9 cellular contexts compared by ENCODE assay signal in the genomic region with DNA sequence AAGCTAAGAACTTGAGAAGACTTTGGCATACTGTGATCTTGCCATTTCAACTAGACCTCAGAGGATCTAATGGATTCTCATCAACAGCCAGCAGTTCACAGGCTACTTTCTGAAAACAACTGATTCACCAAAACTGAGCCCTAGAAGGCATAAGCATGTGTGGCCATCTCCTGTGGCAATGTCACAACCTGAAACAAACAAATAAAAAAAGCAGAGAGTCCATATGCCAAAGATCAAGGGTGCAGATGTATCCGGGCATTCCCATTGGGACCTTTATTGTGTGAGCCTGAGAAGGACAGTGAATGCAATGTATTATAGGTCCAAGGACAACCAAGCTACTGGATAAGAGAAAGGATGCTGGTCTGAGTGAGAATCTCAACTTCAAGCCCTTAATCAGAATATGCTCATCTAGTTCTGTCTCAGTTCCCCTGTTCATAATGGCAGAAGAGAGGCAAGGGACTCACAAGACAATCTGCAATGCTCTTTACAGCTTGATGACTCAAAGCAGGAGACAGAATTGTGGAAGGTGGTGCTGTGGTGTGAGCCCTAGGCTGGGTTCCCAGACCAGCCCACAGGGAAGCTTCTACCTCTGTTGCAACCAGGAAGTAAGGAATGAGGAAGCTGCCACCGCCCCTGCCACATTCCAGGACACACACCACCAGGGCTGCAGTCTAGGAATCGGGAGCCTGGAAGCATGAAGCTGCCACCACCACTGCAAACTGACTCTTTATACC.
DNase-seq lines count a peak whose midpoint lies in the region; ATAC-seq, FAIRE-seq and TF ChIP-seq lines count a peak whose summit lies in the region.
"Had no signal": no experiment of that assay in that cellular context is flagged by ENCODE, and none has a peak within 500 bp of the region (broad histone marks: within the 10 kb centered on the region; RNA-seq: fewer than 3 reads in every experiment).

No MANE protein-coding gene starts in this region.

- H3K9me2 ChIP-seq in MM.1S (replicated peaks; ENCODE audit: insufficient read depth, low read length): no peaks in the 10 kb centered on the region

- peak; percentile 14 for DNase-seq in GM12892 (ENCODE audit: insufficient read length)
- peak; percentile 22 for DNase-seq in fibroblast of the aortic adventitia (ENCODE audit: low read depth)
- peak; percentile 22 for DNase-seq in urothelium cell line (ENCODE audit: low spot score)
- DNase-seq in MM.1S: no peak
- DNase-seq in T-helper 17 cell: no peak
- no peak for DNase-seq in RPMI8226

- peak; percentile 96 for ATAC-seq in GM21717 (IDR thresholded peaks at IDR 0.05; ENCODE audit: unreplicated experiment)
- ATAC-seq in HG03575 (IDR thresholded peaks at IDR 0.05; ENCODE audit: extremely low read depth, insufficient number of reproducible peaks, low FRiP score, unreplicated experiment): peak; percentile 93
- no peak for ATAC-seq in T-helper 17 cell

- no peaks in the 10 kb centered on the region for H3K79me2 ChIP-seq in MM.1S (ENCODE audit: low read length)

- H3K4me1 Mint-ChIP-seq in T-helper 17 cell: peaks cover 3% of the 10 kb centered on the region

- no peak overlapping the region for H3K27ac Mint-ChIP-seq in T-helper 17 cell

- no peaks in the 10 kb centered on the region for H3K36me3 Mint-ChIP-seq in T-helper 17 cell (ENCODE audit: low read depth)
- H3K36me3 Mint-ChIP-seq: brain had no signal

- no peaks in the 10 kb centered on the region for H3K4me1 ChIP-seq in MM.1S (ENCODE audit: low read length)

- H3K27me3 Mint-ChIP-seq in T-helper 17 cell: peaks cover 69% of the 10 kb centered on the region

- no peaks in the 10 kb centered on the region for H3F3A ChIP-seq in MM.1S (ENCODE audit: insufficient read depth, low read length)

- no peaks in the 10 kb centered on the region for H3K9me3 ChIP-seq in MM.1S (replicated peaks; ENCODE audit: insufficient read depth, low read length)
- H3K9me3 ChIP-seq in T-helper 17 cell (ENCODE audit: control insufficient read depth, low read length, poor library complexity, severe bottlenecking): no peaks in the 10 kb centered on the region

- no peaks in the 10 kb centered on the region for H3K27me3 ChIP-seq in MM.1S (replicated peaks; ENCODE audit: insufficient read depth, low read length)

- H4K20me1 ChIP-seq in MM.1S (ENCODE audit: insufficient read depth, low read length): no peaks in the 10 kb centered on the region

- no peaks in the 10 kb centered on the region for H3K36me3 ChIP-seq in MM.1S (replicated peaks; ENCODE audit: insufficient read depth, low read length)

- FAIRE-seq in GM12892 (lab: Jason Lieb, UNC) (peak; percentile 92), urothelium cell line (lab: Jason Lieb, UNC) (no peak)

- no peak overlapping the region for H3K27ac ChIP-seq in MM.1S (ENCODE audit: low read length)

- no peak overlapping the region for H3K4me3 Mint-ChIP-seq in T-helper 17 cell
- H3K4me3 Mint-ChIP-seq: brain had no signal

- TF ChIP-seq CTCF in fibroblast of the aortic adventitia (IDR thresholded peaks at IDR 0.05; ENCODE audit: insufficient read depth, low read length): no peak
- no peak for TF ChIP-seq CTCF in MM.1S (IDR thresholded peaks at IDR 0.05; ENCODE audit: low read length)

- H3K4me2 ChIP-seq in MM.1S (ENCODE audit: low read depth, low read length): no peak overlapping the region

- H3K4me3 ChIP-seq in fibroblast of the aortic adventitia (ENCODE audit: low read depth, low read length): no peak overlapping the region
- H3K4me3 ChIP-seq in MM.1S (ENCODE audit: low read length): no peak overlapping the region

- H3K9ac ChIP-seq in MM.1S (ENCODE audit: low read length): no peak overlapping the region

- no peak overlapping the region for H2AFZ ChIP-seq in MM.1S (ENCODE audit: low read length)

- TF ChIP-seq POLR2A in GM12892 (IDR thresholded peaks at IDR 0.05; ENCODE audit: low read depth, low read length): no peak

Comparison
In these comparisons a context has a peak if more than half of its experiments do, and no peak if none do; other contexts are left out.
1. DNase-seq: peak in GM12892 (single experiment), fibroblast of the aortic adventitia (single experiment) and urothelium cell line (single experiment); none in MM.1S (single experiment), T-helper 17 cell (0 of 3) and RPMI8226 (single experiment).